Comparison of ENCODE assay signal across 1 cellular context in the genomic region with DNA sequence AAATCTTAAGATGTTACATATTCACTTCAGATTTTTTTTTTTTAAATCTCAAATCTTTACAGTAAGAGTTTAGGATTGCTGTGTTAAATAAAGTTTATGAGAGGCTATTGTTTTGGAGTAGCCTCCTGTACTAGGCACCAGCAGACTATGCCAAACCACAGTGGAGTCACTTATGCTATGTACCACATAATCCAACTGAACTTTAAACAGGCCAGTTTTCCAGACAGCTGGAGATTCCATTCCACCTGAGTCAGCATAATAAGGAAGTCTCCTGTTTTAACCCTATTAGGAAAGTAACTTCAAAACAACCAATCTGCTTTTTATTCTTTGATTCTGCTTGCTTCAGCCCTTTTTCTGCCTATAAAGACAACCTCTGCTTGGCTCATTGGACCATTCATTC.
TF ChIP-seq lines count a peak whose summit lies in the region.

No MANE protein-coding gene starts in this region.

TF ChIP-seq in HepG2, 621 proteins besides CTCF, POLR2A, EP300 and RAD21:
- TF ChIP-seq, protein P1, sequence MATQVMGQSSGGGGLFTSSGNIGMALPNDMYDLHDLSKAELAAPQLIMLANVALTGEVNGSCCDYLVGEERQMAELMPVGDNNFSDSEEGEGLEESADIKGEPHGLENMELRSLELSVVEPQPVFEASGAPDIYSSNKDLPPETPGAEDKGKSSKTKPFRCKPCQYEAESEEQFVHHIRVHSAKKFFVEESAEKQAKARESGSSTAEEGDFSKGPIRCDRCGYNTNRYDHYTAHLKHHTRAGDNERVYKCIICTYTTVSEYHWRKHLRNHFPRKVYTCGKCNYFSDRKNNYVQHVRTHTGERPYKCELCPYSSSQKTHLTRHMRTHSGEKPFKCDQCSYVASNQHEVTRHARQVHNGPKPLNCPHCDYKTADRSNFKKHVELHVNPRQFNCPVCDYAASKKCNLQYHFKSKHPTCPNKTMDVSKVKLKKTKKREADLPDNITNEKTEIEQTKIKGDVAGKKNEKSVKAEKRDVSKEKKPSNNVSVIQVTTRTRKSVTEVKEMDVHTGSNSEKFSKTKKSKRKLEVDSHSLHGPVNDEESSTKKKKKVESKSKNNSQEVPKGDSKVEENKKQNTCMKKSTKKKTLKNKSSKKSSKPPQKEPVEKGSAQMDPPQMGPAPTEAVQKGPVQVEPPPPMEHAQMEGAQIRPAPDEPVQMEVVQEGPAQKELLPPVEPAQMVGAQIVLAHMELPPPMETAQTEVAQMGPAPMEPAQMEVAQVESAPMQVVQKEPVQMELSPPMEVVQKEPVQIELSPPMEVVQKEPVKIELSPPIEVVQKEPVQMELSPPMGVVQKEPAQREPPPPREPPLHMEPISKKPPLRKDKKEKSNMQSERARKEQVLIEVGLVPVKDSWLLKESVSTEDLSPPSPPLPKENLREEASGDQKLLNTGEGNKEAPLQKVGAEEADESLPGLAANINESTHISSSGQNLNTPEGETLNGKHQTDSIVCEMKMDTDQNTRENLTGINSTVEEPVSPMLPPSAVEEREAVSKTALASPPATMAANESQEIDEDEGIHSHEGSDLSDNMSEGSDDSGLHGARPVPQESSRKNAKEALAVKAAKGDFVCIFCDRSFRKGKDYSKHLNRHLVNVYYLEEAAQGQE (IDR thresholded peaks at IDR 0.05; ENCODE audit: borderline replicate concordance in 1 of 2, low read depth in 1 of 2, low read length in 2 of 2), result no peak
- TF ChIP-seq MAFF (IDR thresholded peaks at IDR 0.05; ENCODE audit: low read depth, low read length) (peak; percentile 96), MAFK (conservative IDR thresholded peaks at IDR 0.05 in 1 of 2, IDR thresholded peaks at IDR 0.05 in 1 of 2; ENCODE audit: low read length in 2 of 2) (peak; percentile 88 to 97)
